10 cellular contexts compared by ENCODE assay signal in genomic region chr4:126223784-126224407, GRCh38.
A peak's percentile ranks its signal among the peaks of the same experiment; 100 is the strongest.
DNase-seq lines count a peak whose midpoint lies in the region; ATAC-seq and TF ChIP-seq lines count a peak whose summit lies in the region.
"Had no signal": no experiment of that assay in that cellular context is flagged by ENCODE, and none has a peak within 500 bp of the region (broad histone marks: within the 10 kb centered on the region; RNA-seq: fewer than 3 reads in every experiment).

No MANE protein-coding gene starts in this region.

- DNase-seq in NCI-H2029 treated with DMSO at 0.1 percent for 48 hours (lab: John Stamatoyannopoulos, UW) (peak; percentile 19), NCI-H2029 (lab: John Stamatoyannopoulos, UW) (no peak), NCI-H460 (ENCODE audit: extremely low read depth, low read depth) (peak; percentile 6), esophagus squamous epithelium (lab: John Stamatoyannopoulos, UW) (no peak), spleen (no peak), NCI-H1436 treated with DMSO at 0.1 percent for 48 hours (lab: John Stamatoyannopoulos, UW) (no peak), NCI-H345 (lab: John Stamatoyannopoulos, UW) (no peak)

- 45 to 61% methylated on average over 2 of the region's 2 CpGs for WGBS in esophagus squamous epithelium, 2 donors
- 67 to 84% (median 75%) methylated on average over 2 of the region's 2 CpGs for WGBS in spleen, 5 donors

- H3K36me3 ChIP-seq in esophagus squamous epithelium: no peaks in the 10 kb centered on the region
- no peaks in the 10 kb centered on the region for H3K36me3 ChIP-seq in spleen
- H3K36me3 ChIP-seq: BLaER1 had no signal

- H3K4me3 ChIP-seq in esophagus squamous epithelium: no peak overlapping the region
- no peak overlapping the region for H3K4me3 ChIP-seq in spleen
- H3K4me3 ChIP-seq: BLaER1 had no signal

- no peaks in the 10 kb centered on the region for H3K9me3 ChIP-seq in esophagus squamous epithelium
- H3K9me3 ChIP-seq in spleen: no peaks in the 10 kb centered on the region
- H3K9me3 ChIP-seq: BLaER1 had no signal

- TF ChIP-seq CTCF in esophagus squamous epithelium (IDR thresholded peaks at IDR 0.05) (peak; percentile 21 to 66 (median 36)), spleen (IDR thresholded peaks at IDR 0.05 in 8 of 11, conservative IDR thresholded peaks at IDR 0.05 in 3 of 11) (peak in 8 of 11 experiments; percentile 24 to 51 (median 37))

- H3K27ac ChIP-seq in esophagus squamous epithelium: no peak overlapping the region
- no peak overlapping the region for H3K27ac ChIP-seq in spleen
- H3K27ac ChIP-seq: BLaER1 had no signal

- H3K4me1 ChIP-seq in esophagus squamous epithelium (no peaks in the 10 kb centered on the region), spleen (no peaks in the 10 kb centered on the region)
- H3K4me1 ChIP-seq: BLaER1 had no signal

- no peak for TF ChIP-seq POLR2A in esophagus squamous epithelium (IDR thresholded peaks at IDR 0.05)
- TF ChIP-seq POLR2A in spleen (IDR thresholded peaks at IDR 0.05): no peak

- H3K27me3 ChIP-seq in esophagus squamous epithelium (no peaks in the 10 kb centered on the region), spleen (replicated peaks in 1 of 7) (no peaks in the 10 kb centered on the region)
- H3K27me3 ChIP-seq: BLaER1 had no signal

- ATAC-seq in GM19395 (IDR thresholded peaks at IDR 0.05; ENCODE audit: unreplicated experiment): no peak
- ATAC-seq: activated CD4-positive, CD25-positive, alpha-beta regulatory T cell treated with anti-CD3 and anti-CD28 coated beads, Interleukin-2, amount 50 U/mL, for 24 hours had no signal

- intact Hi-C loops in esophagus squamous epithelium (cut with DNase I) (no loop called here), spleen (cut with DNase I; ENCODE audit: low total_unique reads) (no loop called here)

Comparison
In these comparisons a context has a peak if more than half of its experiments do, and no peak if none do; other contexts are left out.
1. DNase-seq: peak in NCI-H2029 treated with DMSO at 0.1 percent for 48 hours (single experiment) and NCI-H460 (single experiment); none in NCI-H2029 (single experiment), esophagus squamous epithelium (single experiment), spleen (single experiment), NCI-H1436 treated with DMSO at 0.1 percent for 48 hours (single experiment) and NCI-H345 (single experiment).